Comparison of ENCODE assay signal across 25 cellular contexts in the genomic region with DNA sequence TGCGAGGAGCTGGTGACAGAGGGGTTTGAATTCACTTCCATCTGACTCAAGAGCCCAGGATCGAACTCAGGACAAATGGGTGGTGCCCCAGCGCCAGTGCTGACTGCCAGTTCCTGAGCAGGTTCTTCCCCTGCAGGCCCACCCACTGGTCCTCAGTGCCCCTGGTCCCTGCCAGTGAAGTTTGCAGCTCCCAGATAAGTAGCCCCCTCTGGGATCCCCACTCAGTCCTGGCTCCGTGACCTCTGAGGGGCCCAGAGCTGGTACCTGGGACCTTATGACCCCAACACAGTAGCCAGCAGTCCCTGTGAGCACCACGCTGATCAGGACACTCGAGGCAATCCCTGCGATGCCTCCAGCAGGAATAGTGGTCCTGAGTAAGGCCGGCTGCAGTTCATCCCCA. TPM values are rescaled to one million over a fixed set of nuclear protein-coding genes. Genes with fewer than 3 reads are reported as not detected.
DNase-seq lines count a peak whose midpoint lies in the region; FAIRE-seq and TF ChIP-seq lines count a peak whose summit lies in the region.
"Had no signal": no experiment of that assay in that cellular context is flagged by ENCODE, and none has a peak within 500 bp of the region (broad histone marks: within the 10 kb centered on the region; RNA-seq: fewer than 3 reads in every experiment).

No MANE protein-coding gene starts in this region.

- H3K36me3 Mint-ChIP-seq in osteocyte (ENCODE audit: unreplicated experiment), result no peaks in the 10 kb centered on the region
- H3K36me3 Mint-ChIP-seq: CD14-positive monocyte; CD4-positive, CD25-positive, alpha-beta regulatory T cell had no signal

- H3K9me3 ChIP-seq in kidney (ENCODE audit: control insufficient read depth in 1 of 2, low read length in 2 of 2) (no peaks in the 10 kb centered on the region), Karpas-422 (ENCODE audit: low read length) (no peaks in the 10 kb centered on the region)
- H3K9me3 ChIP-seq: BE2C had no signal

- H3K27me3 Mint-ChIP-seq in osteocyte (ENCODE audit: unreplicated experiment), result peaks cover 20% of the 10 kb centered on the region
- H3K27me3 Mint-ChIP-seq: CD4-positive, CD25-positive, alpha-beta regulatory T cell had no signal

- H3K9me3 Mint-ChIP-seq in osteocyte (ENCODE audit: unreplicated experiment), result peaks cover 5% of the 10 kb centered on the region

- intact Hi-C loops in kidney (cut with DNase I), result no loop called here

- H3K9ac ChIP-seq in kidney (ENCODE audit: low read length in 2 of 2) (no peak overlapping the region), Karpas-422 (ENCODE audit: low read length) (no peak overlapping the region)
- H3K9ac ChIP-seq: BLaER1 had no signal

- H2AFZ ChIP-seq in Karpas-422 (ENCODE audit: low read length), result no peak overlapping the region

- H4K20me1 ChIP-seq in Karpas-422 (ENCODE audit: insufficient read depth, low read depth, low read length), result no peaks in the 10 kb centered on the region
- H4K20me1 ChIP-seq: BLaER1 had no signal

- DNase-seq in kidney, result peak; percentile 55
- DNase-seq in osteocyte (ENCODE audit: extremely low spot score, unreplicated experiment), result peak; percentile 69
- no peak for DNase-seq in hepatic stellate cell (ENCODE audit: low spot score)
- DNase-seq in COLO668 (lab: John Stamatoyannopoulos, UW; ENCODE audit: unreplicated experiment), result no peak
- DNase-seq in Karpas-422, result no peak
- DNase-seq: 8988T; ACHN; BE2C; C1 segment of cervical spinal cord; Caco-2; Calu3; CD4-positive, alpha-beta memory T cell; CD4-positive, CD25-positive, alpha-beta regulatory T cell; CD8-positive, alpha-beta memory T cell; DMS79 treated with DMSO at 0.1 percent for 48 hours; GF-D8 had no signal

- no peak overlapping the region for H3K4me3 ChIP-seq in kidney (ENCODE audit: low read length in 2 of 2)
- no peak overlapping the region for H3K4me3 ChIP-seq in Karpas-422 (ENCODE audit: low read length)
- H3K4me3 ChIP-seq: BLaER1 had no signal

- H3K27ac ChIP-seq in kidney (ENCODE audit: low read depth in 2 of 2, low read length in 2 of 2) (no peak overlapping the region), Karpas-422 (ENCODE audit: low read length) (no peak overlapping the region)
- H3K27ac ChIP-seq: BLaER1 had no signal

- no peak overlapping the region for H3K4me3 Mint-ChIP-seq in osteocyte (ENCODE audit: unreplicated experiment)
- H3K4me3 Mint-ChIP-seq: CD14-positive monocyte; CD4-positive, alpha-beta memory T cell; CD4-positive, CD25-positive, alpha-beta regulatory T cell; CD8-positive, alpha-beta memory T cell had no signal

- no peaks in the 10 kb centered on the region for H3K9me2 ChIP-seq in Karpas-422 (replicated peaks; ENCODE audit: insufficient read depth, low read length)

- H3K27ac Mint-ChIP-seq in osteocyte (ENCODE audit: unreplicated experiment), result no peak overlapping the region
- H3K27ac Mint-ChIP-seq: CD14-positive monocyte; CD4-positive, alpha-beta memory T cell; CD4-positive, CD25-positive, alpha-beta regulatory T cell; CD8-positive, alpha-beta memory T cell had no signal

- TF ChIP-seq CTCF in kidney (IDR thresholded peaks at IDR 0.05; ENCODE audit: borderline replicate concordance, extremely low read depth, insufficient read depth) (no peak), osteocyte (IDR thresholded peaks at IDR 0.05) (no peak)

- H3K79me2 ChIP-seq in Karpas-422 (ENCODE audit: low read length), result no peaks in the 10 kb centered on the region

- no peak overlapping the region for H3K4me2 ChIP-seq in Karpas-422 (ENCODE audit: low read depth, low read length, poor library complexity, severe bottlenecking)
- H3K4me2 ChIP-seq: BLaER1 had no signal

- no peaks in the 10 kb centered on the region for H3K4me1 Mint-ChIP-seq in osteocyte (ENCODE audit: unreplicated experiment)
- H3K4me1 Mint-ChIP-seq: CD14-positive monocyte; CD4-positive, alpha-beta memory T cell; CD4-positive, CD25-positive, alpha-beta regulatory T cell; CD8-positive, alpha-beta memory T cell had no signal

- no peaks in the 10 kb centered on the region for H3K4me1 ChIP-seq in kidney (ENCODE audit: control insufficient read depth in 1 of 2, insufficient read depth in 1 of 2, low read depth in 1 of 2, low read length in 2 of 2)
- H3K4me1 ChIP-seq in Karpas-422 (ENCODE audit: low read length), result no peaks in the 10 kb centered on the region
- H3K4me1 ChIP-seq: BE2C, BLaER1, Caco-2 had no signal

- no peaks in the 10 kb centered on the region for H3K27me3 ChIP-seq in Karpas-422 (ENCODE audit: low read length)
- H3K27me3 ChIP-seq: BE2C, BLaER1 had no signal

- no peaks in the 10 kb centered on the region for H3K36me3 ChIP-seq in kidney (ENCODE audit: control insufficient read depth in 1 of 2, insufficient read depth in 2 of 2, low read length in 2 of 2)
- no peaks in the 10 kb centered on the region for H3K36me3 ChIP-seq in Karpas-422 (ENCODE audit: insufficient read depth, low read length)
- H3K36me3 ChIP-seq: BE2C, BLaER1 had no signal

- FAIRE-seq in kidney (lab: Jason Lieb, UNC), result no peak
- FAIRE-seq: A204.1, D721Med, G401.6, GM12891, GM19239 had no signal

RNA-seq across cellular contexts. Expression of gene CEACAM20, which starts 11.3 kb away (rescaled TPM):
- total RNA-seq in kidney (not detected), osteocyte (not detected in 2 replicates)
- not detected for polyA plus RNA-seq in kidney (ENCODE audit: insufficient read depth, low read depth, low replicate concordance)
- not detected in 2 replicates for total RNA-seq in Karpas-422 (2014; rRNA removed; shearing (Covaris generic); ENCODE audit: low replicate concordance)
- total RNA-seq: A673; Caco-2; CD4-positive, alpha-beta memory T cell; CD4-positive, CD25-positive, alpha-beta regulatory T cell; CD8-positive, alpha-beta memory T cell had no signal
- polyA plus RNA-seq: AG04450; CD14-positive monocyte; CD4-positive, alpha-beta memory T cell; CD4-positive, CD25-positive, alpha-beta regulatory T cell; CD8-positive, alpha-beta memory T cell had no signal

RNA-seq across cellular contexts. Expression of gene ZNF180, which starts 40.4 kb away (rescaled TPM):
- total RNA-seq in kidney, result 10.3 TPM
- polyA plus RNA-seq in kidney (ENCODE audit: insufficient read depth, low read depth, low replicate concordance), result 3.4 TPM
- total RNA-seq in osteocyte, result 7.0 and 8.9 TPM in 2 replicates
- 5.9 and 7.7 TPM in 2 replicates for total RNA-seq in Karpas-422 (2014; rRNA removed; shearing (Covaris generic); ENCODE audit: low replicate concordance)

Comparison
In these comparisons a context has a peak if more than half of its experiments do, and no peak if none do; other contexts are left out.
1. DNase-seq: peak in kidney (single experiment) and osteocyte (single experiment); none in hepatic stellate cell (single experiment), COLO668 (single experiment) and Karpas-422 (single experiment).